21 cellular contexts compared by ENCODE assay signal in the genomic region with DNA sequence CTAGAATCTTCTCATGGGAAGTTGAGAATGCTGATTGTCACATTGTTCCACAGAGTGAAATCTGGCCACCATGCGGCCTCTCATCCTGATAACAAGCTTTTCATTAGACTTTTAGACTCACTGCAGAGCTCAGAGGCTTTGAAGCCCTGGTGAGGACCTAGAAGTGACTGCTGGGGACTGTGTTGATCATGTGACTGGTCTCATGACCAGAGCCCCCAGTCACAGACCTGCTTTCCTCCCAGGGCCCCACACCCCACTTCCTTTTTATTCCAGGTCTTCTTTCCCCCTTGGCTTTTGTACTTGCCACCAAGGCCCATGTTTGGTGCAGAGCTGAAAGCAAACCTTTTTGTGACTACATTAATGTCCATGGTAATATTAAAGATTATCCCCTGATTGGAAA. TPM values are rescaled to one million over a fixed set of nuclear protein-coding genes. Genes with fewer than 3 reads are reported as not detected.
DNase-seq lines count a peak whose midpoint lies in the region; ATAC-seq, FAIRE-seq and TF ChIP-seq lines count a peak whose summit lies in the region.
"Had no signal": no experiment of that assay in that cellular context is flagged by ENCODE, and none has a peak within 500 bp of the region (broad histone marks: within the 10 kb centered on the region; RNA-seq: fewer than 3 reads in every experiment).

No MANE protein-coding gene starts in this region.

- no peak overlapping the region for H3K27ac Mint-ChIP-seq in osteocyte (ENCODE audit: unreplicated experiment)
- H3K27ac Mint-ChIP-seq: CD8-positive, alpha-beta memory T cell had no signal

- no peak for TF ChIP-seq POLR2A in A549 (IDR thresholded peaks at IDR 0.05; ENCODE audit: low read length)
- no peak for TF ChIP-seq POLR2A in vagina (IDR thresholded peaks at IDR 0.05)

- H3K79me2 ChIP-seq in SK-N-SH (ENCODE audit: insufficient read depth): peaks cover 8% of the 10 kb centered on the region; the same call in 1 of the 2 replicates

- no peak overlapping the region for H3K27ac ChIP-seq in A549
- H3K27ac ChIP-seq in SK-N-SH (ENCODE audit: low read depth in 2 of 2, low read length in 1 of 2): peak overlapping the region in 1 of 2 experiments; percentile 61; a peak in 2 of 4 replicates
- H3K27ac ChIP-seq in vagina: no peak overlapping the region
- H3K27ac ChIP-seq: PC-9, RWPE1, SJCRH30 had no signal

- no peak overlapping the region for H3K4me2 ChIP-seq in A549
- H3K4me2 ChIP-seq in SK-N-SH: no peak overlapping the region
- H3K4me2 ChIP-seq: PC-9 had no signal

- TF ChIP-seq EP300 in A549 (IDR thresholded peaks at IDR 0.05) (no peak), Ishikawa (IDR thresholded peaks at IDR 0.05; ENCODE audit: borderline replicate concordance) (no peak), SK-N-SH (IDR thresholded peaks at IDR 0.05; ENCODE audit: borderline replicate concordance in 1 of 2, low read depth in 1 of 2, low read length in 1 of 2) (no peak)

- H3K36me3 ChIP-seq in SK-N-SH (replicated peaks in 1 of 2; ENCODE audit: control insufficient read depth in 1 of 2, insufficient read depth in 2 of 2, low read length in 1 of 2) (no peaks in the 10 kb centered on the region), vagina (no peaks in the 10 kb centered on the region)
- H3K36me3 ChIP-seq: SJCRH30 had no signal

- intact Hi-C loops in vagina (cut with DNase I): no loop called here

- POLR2A ChIA-PET in A549 (lab: Yijun Ruan, JAX) (no interaction called here), SK-N-SH (lab: Yijun Ruan, JAX) (no interaction called here)

- ATAC-seq in A549 (no peak), left lobe of liver (peak; percentile 13), HG03196 (IDR thresholded peaks at IDR 0.05; ENCODE audit: unreplicated experiment) (no peak)
- ATAC-seq: HepG2 had no signal

- CTCF ChIA-PET in A549 (lab: Yijun Ruan, JAX) (interaction anchor here (1.0 to 1.5 kb wide), 2 partner anchors 84 to 240 kb away, joined by 3 to 4 read pairs; no protein-coding TSS in a partner anchor), SK-N-SH (lab: Yijun Ruan, JAX) (interaction anchor here (0.9 to 3.7 kb wide), 10 partner anchors 11 to 238 kb away, joined by 3 to 13 read pairs (median 4); no protein-coding TSS in a partner anchor)

- TF ChIP-seq RAD21 in A549 (conservative IDR thresholded peaks at IDR 0.05 in 1 of 2, IDR thresholded peaks at IDR 0.05 in 1 of 2) (no peak), Ishikawa (IDR thresholded peaks at IDR 0.05; ENCODE audit: low read depth) (no peak), SK-N-SH (IDR thresholded peaks at IDR 0.05; ENCODE audit: low read length) (no peak)

- FAIRE-seq in A549 (lab: Jason Lieb, UNC): no peak
- FAIRE-seq: HepG2 had no signal

- no peak overlapping the region for H3K9ac ChIP-seq in SK-N-SH

- H3F3A ChIP-seq in SK-N-SH (replicated peaks; ENCODE audit: insufficient read depth): peaks cover 16% of the 10 kb centered on the region

- no peak overlapping the region for H3K4me3 Mint-ChIP-seq in osteocyte (ENCODE audit: unreplicated experiment)
- H3K4me3 Mint-ChIP-seq: CD8-positive, alpha-beta memory T cell; HFFc6 had no signal

- 88% methylated on average over 1 of the region's 1 CpG for WGBS in A549 (ENCODE audit: missing lambda C conversion rate)
- 100% methylated on average over 1 of the region's 1 CpG for WGBS in SK-N-SH (ENCODE audit: low lambda C conversion rate)

- H4K20me1 ChIP-seq in SK-N-SH (ENCODE audit: insufficient read depth): no peaks in the 10 kb centered on the region

- H3K9me3 ChIP-seq in A549 (no peaks in the 10 kb centered on the region), SK-N-SH (no peaks in the 10 kb centered on the region), vagina (no peaks in the 10 kb centered on the region)
- H3K9me3 ChIP-seq: SJCRH30 had no signal

- H2AFZ ChIP-seq in SK-N-SH (ENCODE audit: low read depth): no peak overlapping the region
- H2AFZ ChIP-seq: PC-9 had no signal

- no peaks in the 10 kb centered on the region for H3K36me3 Mint-ChIP-seq in osteocyte (ENCODE audit: unreplicated experiment)

- no peak for TF ChIP-seq CTCF in A549 (IDR thresholded peaks at IDR 0.05)
- TF ChIP-seq CTCF in SK-N-SH (IDR thresholded peaks at IDR 0.05): no peak
- no peak for TF ChIP-seq CTCF in osteocyte (IDR thresholded peaks at IDR 0.05)
- TF ChIP-seq CTCF in vagina (IDR thresholded peaks at IDR 0.05): no peak

- H3K9me3 Mint-ChIP-seq in osteocyte (ENCODE audit: unreplicated experiment): no peaks in the 10 kb centered on the region
- H3K9me3 Mint-ChIP-seq: CD8-positive, alpha-beta memory T cell; HFFc6 had no signal

- no peaks in the 10 kb centered on the region for H3K27me3 Mint-ChIP-seq in osteocyte (ENCODE audit: unreplicated experiment)
- H3K27me3 Mint-ChIP-seq: CD8-positive, alpha-beta memory T cell had no signal

- H3K9me2 ChIP-seq in SK-N-SH: no peaks in the 10 kb centered on the region

- H3K4me3 ChIP-seq in A549 (no peak overlapping the region), SK-N-SH (ENCODE audit: low read depth in 2 of 2, low read length in 1 of 2) (no peak overlapping the region), vagina (no peak overlapping the region)
- H3K4me3 ChIP-seq: PC-9, SJCRH30 had no signal

- H3K4me1 ChIP-seq in A549: peaks cover 11% of the 10 kb centered on the region; the same call in 2 of the 3 replicates
- peaks cover 17 to 35% of the 10 kb centered on the region in 2 experiments for H3K4me1 ChIP-seq in SK-N-SH (ENCODE audit: control insufficient read depth in 1 of 2, insufficient read depth in 2 of 2, low read depth in 1 of 2, low read length in 1 of 2)
- peaks cover 5% of the 10 kb centered on the region for H3K4me1 ChIP-seq in vagina
- H3K4me1 ChIP-seq: SJCRH30 had no signal

- H3K4me1 Mint-ChIP-seq in osteocyte (ENCODE audit: unreplicated experiment): peaks cover 23% of the 10 kb centered on the region

- H3K27me3 ChIP-seq in SK-N-SH (ENCODE audit: insufficient read depth) (no peaks in the 10 kb centered on the region), vagina (no peaks in the 10 kb centered on the region)
- H3K27me3 ChIP-seq: SJCRH30 had no signal

- DNase-seq in A549 (ENCODE audit: low read depth in 1 of 2, low spot score in 1 of 2) (no peak), SK-N-SH (peak; percentile 47), left lobe of liver (ENCODE audit: low spot score) (no peak), A172 (ENCODE audit: low spot score) (no peak), osteocyte (ENCODE audit: extremely low spot score, unreplicated experiment) (no peak), vagina (ENCODE audit: extremely low spot score in 2 of 2) (no peak)
- DNase-seq: 8988T; C1 segment of cervical spinal cord; CD8-positive, alpha-beta memory T cell; H7; HFFc6; NCI-H1417 treated with DMSO at 0.1 percent for 48 hours; NCI-H187 treated with DMSO at 0.1 percent for 48 hours; NCI-H345; NCI-H524 treated with DMSO at 0.1 percent for 48 hours; PC-9; SJCRH30 had no signal

TF ChIP-seq in A549, 52 proteins besides CTCF, POLR2A, EP300 and RAD21 (continues in another document):
- TF ChIP-seq SMC3 (IDR thresholded peaks at IDR 0.05) (no peak), HOXA7 (CRISPR knock-in tag; IDR thresholded peaks at IDR 0.05) (no peak), ATOH8 (CRISPR knock-in tag; IDR thresholded peaks at IDR 0.05; ENCODE audit: low read depth) (no peak), CBX8 (IDR thresholded peaks at IDR 0.05) (no peak), KDM1A (IDR thresholded peaks at IDR 0.05; ENCODE audit: low read depth) (no peak)

TF ChIP-seq in Ishikawa, 13 proteins besides CTCF, POLR2A, EP300 and RAD21:
- no peak for TF ChIP-seq ZBTB7A (IDR thresholded peaks at IDR 0.05; ENCODE audit: low read depth)
- TF ChIP-seq CEBPB (IDR thresholded peaks at IDR 0.05): no peak
- no peak for TF ChIP-seq FOXM1 (IDR thresholded peaks at IDR 0.05; ENCODE audit: borderline replicate concordance, low read depth)
- TF ChIP-seq TAF1 (IDR thresholded peaks at IDR 0.05; ENCODE audit: low read depth): no peak
- no peak for TF ChIP-seq YY1 (IDR thresholded peaks at IDR 0.05; ENCODE audit: low read depth)
- TF ChIP-seq, protein P1, sequence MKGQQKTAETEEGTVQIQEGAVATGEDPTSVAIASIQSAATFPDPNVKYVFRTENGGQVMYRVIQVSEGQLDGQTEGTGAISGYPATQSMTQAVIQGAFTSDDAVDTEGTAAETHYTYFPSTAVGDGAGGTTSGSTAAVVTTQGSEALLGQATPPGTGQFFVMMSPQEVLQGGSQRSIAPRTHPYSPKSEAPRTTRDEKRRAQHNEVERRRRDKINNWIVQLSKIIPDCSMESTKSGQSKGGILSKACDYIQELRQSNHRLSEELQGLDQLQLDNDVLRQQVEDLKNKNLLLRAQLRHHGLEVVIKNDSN (IDR thresholded peaks at IDR 0.05): 0 out of 2 replicates have a peak, but pooled peaks have one; percentile 44

TF ChIP-seq in SK-N-SH, 30 proteins besides CTCF, POLR2A, EP300 and RAD21 (continues in another document):
- TF ChIP-seq FOXJ3 (CRISPR knock-in tag; IDR thresholded peaks at IDR 0.05) (no peak), CHD2 (IDR thresholded peaks at IDR 0.05; ENCODE audit: low read length, partially characterized antibody) (no peak), SIN3A (IDR thresholded peaks at IDR 0.05; ENCODE audit: borderline replicate concordance, low read depth, low read length) (no peak), RCOR1 (IDR thresholded peaks at IDR 0.05; ENCODE audit: low read length) (no peak), MEF2A (IDR thresholded peaks at IDR 0.05; ENCODE audit: borderline replicate concordance, low read depth) (no peak), EZH2phosphoT487 (IDR thresholded peaks at IDR 0.05; ENCODE audit: borderline replicate concordance, low read depth) (no peak)
- TF ChIP-seq, protein P1 (IDR thresholded peaks at IDR 0.05; ENCODE audit: borderline replicate concordance, low read depth): peak; percentile 35; the same call in 1 of the 2 replicates

RNA-seq across cellular contexts. Expression of gene PRKCE, which starts 45.2 kb away (rescaled TPM):
- 12.0 and 14.3 TPM in 2 replicates for polyA plus RNA-seq in A549 (2011; rRNA removed)
- polyA plus RNA-seq in A549 (2012; cell fraction: cytosol; rRNA removed): 9.0 and 11.6 TPM in 2 replicates
- 8.6 and 9.4 TPM in 2 replicates for polyA plus RNA-seq in A549 (2012; cell fraction: nucleus; rRNA removed)
- polyA plus RNA-seq in A549 (2017; fragmentation: RNase III; extraction: RNeasy Plus Mini Kit Qiagen cat#74134 plus additional on column Dnase treatment): 11.5 to 12.3 TPM (median 11.5 TPM) in 3 replicates
- 31.4 and 34.8 TPM in 2 replicates for polyA minus RNA-seq in A549 (2011; rRNA and poly(A)+ RNA removed)
- polyA plus RNA-seq in SK-N-SH (2012; rRNA removed): 16.3 and 20.4 TPM in 2 replicates
- 16.0 and 19.1 TPM in 2 replicates for polyA plus RNA-seq in SK-N-SH (2012; cell fraction: cytosol; rRNA removed)
- polyA plus RNA-seq in SK-N-SH (2012; cell fraction: nucleus; rRNA removed): 11.9 and 20.1 TPM in 2 replicates
- total RNA-seq in left lobe of liver: 8.4 TPM
- total RNA-seq in A172 (2014; rRNA removed; shearing (Covaris generic)): 16.3 and 17.7 TPM in 2 replicates
- total RNA-seq in osteocyte: 10.4 and 13.8 TPM in 2 replicates
- total RNA-seq in vagina: 11.8 TPM

Comparison
In these comparisons a context has a peak if more than half of its experiments do, and no peak if none do; other contexts are left out.
1. Of the 12 proteins assayed by ChIP-seq in both A549 and SK-N-SH: peak only in A549: none; only in SK-N-SH: none; in both: USF2; in neither: 11.